28 cellular contexts compared by ENCODE assay signal in genomic region chr6:44967481-44967880, GRCh38.
DNase-seq lines count a peak whose midpoint lies in the region; ATAC-seq, FAIRE-seq and TF ChIP-seq lines count a peak whose summit lies in the region.
"Had no signal": no experiment of that assay in that cellular context is flagged by ENCODE, and none has a peak within 500 bp of the region (broad histone marks: within the 10 kb centered on the region; RNA-seq: fewer than 3 reads in every experiment).

No MANE protein-coding gene starts in this region.

- H2AFZ ChIP-seq in astrocyte (ENCODE audit: low read depth, low read length), result no peak overlapping the region

- peaks cover 37% of the 10 kb centered on the region for H3K4me1 Mint-ChIP-seq in activated CD8-positive, alpha-beta T cell treated with anti-CD3 and anti-CD28 coated beads for 36 hours (ENCODE audit: low read depth)
- H3K4me1 Mint-ChIP-seq in activated CD8-positive, alpha-beta T cell treated with anti-CD3 and anti-CD28 coated beads, Interleukin-2, amount 10 ng/mL, durations not matched to agents 7 days and 5 days (ENCODE audit: low read depth), result peaks cover 15% of the 10 kb centered on the region
- H3K4me1 Mint-ChIP-seq in HFFc6 (ENCODE audit: low read depth) (peaks cover 21% of the 10 kb centered on the region), astrocyte (ENCODE audit: low read depth, unreplicated experiment) (peaks cover 25% of the 10 kb centered on the region)

- H3K27me3 Mint-ChIP-seq in activated CD8-positive, alpha-beta T cell treated with anti-CD3 and anti-CD28 coated beads for 36 hours, result no peaks in the 10 kb centered on the region
- no peaks in the 10 kb centered on the region for H3K27me3 Mint-ChIP-seq in activated CD8-positive, alpha-beta T cell treated with anti-CD3 and anti-CD28 coated beads, Interleukin-2, amount 10 ng/mL, durations not matched to agents 7 days and 5 days (ENCODE audit: low read depth)
- H3K27me3 Mint-ChIP-seq in HFFc6 (ENCODE audit: insufficient read depth) (peaks cover 2% of the 10 kb centered on the region; the same call in 1 of the 2 replicates), astrocyte (ENCODE audit: low read depth, unreplicated experiment) (no peaks in the 10 kb centered on the region)
- H3K27me3 Mint-ChIP-seq: naive thymus-derived CD4-positive, alpha-beta T cell had no signal

- no peaks in the 10 kb centered on the region for H3K27me3 ChIP-seq in astrocyte (ENCODE audit: insufficient read depth, low read length)
- H3K27me3 ChIP-seq: breast epithelium, spleen, transverse colon had no signal

- intact Hi-C loops in activated CD8-positive, alpha-beta T cell treated with anti-CD3 and anti-CD28 coated beads for 36 hours (cut with micrococcal nuclease), result no loop called here

- H3K79me2 ChIP-seq in astrocyte (ENCODE audit: insufficient read depth, low read length), result no peaks in the 10 kb centered on the region

- H3K9me3 ChIP-seq in astrocyte (ENCODE audit: insufficient read depth, low read depth, low read length), result peaks cover 3% of the 10 kb centered on the region
- H3K9me3 ChIP-seq: breast epithelium, transverse colon had no signal

- H3K4me3 ChIP-seq in astrocyte (ENCODE audit: insufficient read depth, low read depth, low read length) (no peak overlapping the region), fibroblast of pulmonary artery (replicated peaks; ENCODE audit: low read depth, low read length) (no peak overlapping the region)
- H3K4me3 ChIP-seq: breast epithelium, spleen, transverse colon had no signal

- peak; percentile 24 for ATAC-seq in activated CD8-positive, alpha-beta T cell treated with anti-CD3 and anti-CD28 coated beads for 36 hours
- no peak for ATAC-seq in activated CD8-positive, alpha-beta T cell treated with anti-CD3 and anti-CD28 coated beads, Interleukin-2, amount 10 ng/mL, durations not matched to agents 7 days and 5 days
- ATAC-seq in HG03457 (IDR thresholded peaks at IDR 0.05; ENCODE audit: unreplicated experiment) (no peak), HG02610 (IDR thresholded peaks at IDR 0.05; ENCODE audit: unreplicated experiment) (no peak)
- ATAC-seq: naive thymus-derived CD4-positive, alpha-beta T cell had no signal

- H3K4me3 Mint-ChIP-seq in activated CD8-positive, alpha-beta T cell treated with anti-CD3 and anti-CD28 coated beads for 36 hours, result no peak overlapping the region
- H3K4me3 Mint-ChIP-seq in activated CD8-positive, alpha-beta T cell treated with anti-CD3 and anti-CD28 coated beads, Interleukin-2, amount 10 ng/mL, durations not matched to agents 7 days and 5 days, result no peak overlapping the region
- H3K4me3 Mint-ChIP-seq in HFFc6 (no peak overlapping the region), astrocyte (ENCODE audit: unreplicated experiment) (no peak overlapping the region)
- H3K4me3 Mint-ChIP-seq: activated T-cell treated with anti-CD3 and anti-CD28 coated beads, Interleukin-2, amount 50 U/mL, for 72 hours had no signal

- no peak for TF ChIP-seq CTCF in activated CD8-positive, alpha-beta T cell treated with anti-CD3 and anti-CD28 coated beads for 36 hours (IDR thresholded peaks at IDR 0.05)
- TF ChIP-seq CTCF in HFFc6 (IDR thresholded peaks at IDR 0.05) (no peak), astrocyte (IDR thresholded peaks at IDR 0.05; ENCODE audit: insufficient read depth, low read depth, low read length) (no peak), fibroblast of pulmonary artery (IDR thresholded peaks at IDR 0.05; ENCODE audit: low read length, missing control alignments) (no peak)

- no peaks in the 10 kb centered on the region for H4K20me1 ChIP-seq in astrocyte (ENCODE audit: insufficient read depth, low read length)

- no peak for FAIRE-seq in astrocyte (lab: Jason Lieb, UNC)
- FAIRE-seq: A204.1, GM12892, GM19239, kidney had no signal

- H3K27ac Mint-ChIP-seq in activated CD8-positive, alpha-beta T cell treated with anti-CD3 and anti-CD28 coated beads for 36 hours, result no peak overlapping the region
- no peak overlapping the region for H3K27ac Mint-ChIP-seq in activated CD8-positive, alpha-beta T cell treated with anti-CD3 and anti-CD28 coated beads, Interleukin-2, amount 10 ng/mL, durations not matched to agents 7 days and 5 days
- H3K27ac Mint-ChIP-seq in HFFc6, result no peak overlapping the region
- H3K27ac Mint-ChIP-seq in astrocyte (ENCODE audit: unreplicated experiment), result no peak overlapping the region
- H3K27ac Mint-ChIP-seq: activated T-cell treated with anti-CD3 and anti-CD28 coated beads, Interleukin-2, amount 50 U/mL, for 72 hours had no signal

- no peaks in the 10 kb centered on the region for H3K36me3 ChIP-seq in astrocyte (ENCODE audit: insufficient read depth, low read length)
- H3K36me3 ChIP-seq: spleen, transverse colon had no signal

- no peak overlapping the region for H3K4me2 ChIP-seq in astrocyte (ENCODE audit: low read length)

- peaks cover 7% of the 10 kb centered on the region for H3K9me3 Mint-ChIP-seq in activated CD8-positive, alpha-beta T cell treated with anti-CD3 and anti-CD28 coated beads for 36 hours
- peaks cover 9% of the 10 kb centered on the region for H3K9me3 Mint-ChIP-seq in activated CD8-positive, alpha-beta T cell treated with anti-CD3 and anti-CD28 coated beads, Interleukin-2, amount 10 ng/mL, durations not matched to agents 7 days and 5 days (ENCODE audit: insufficient read depth)
- peaks cover 13% of the 10 kb centered on the region for H3K9me3 Mint-ChIP-seq in HFFc6
- peaks cover 4% of the 10 kb centered on the region for H3K9me3 Mint-ChIP-seq in astrocyte (ENCODE audit: unreplicated experiment)

- H3K4me1 ChIP-seq in astrocyte (ENCODE audit: insufficient read depth, low read length), result peaks cover 9% of the 10 kb centered on the region
- H3K4me1 ChIP-seq: breast epithelium, spleen, transverse colon had no signal

- no peak overlapping the region for H3K27ac ChIP-seq in astrocyte (ENCODE audit: low read depth, low read length)
- H3K27ac ChIP-seq: breast epithelium, spleen, transverse colon had no signal

- no peak for DNase-seq in activated CD8-positive, alpha-beta T cell treated with anti-CD3 and anti-CD28 coated beads for 36 hours
- DNase-seq in activated CD8-positive, alpha-beta T cell treated with anti-CD3 and anti-CD28 coated beads, Interleukin-2, amount 10 ng/mL, durations not matched to agents 7 days and 5 days, result no peak
- DNase-seq in HFFc6 (peak; percentile 2), astrocyte (ENCODE audit: low read depth) (peak; percentile 16), fibroblast of pulmonary artery (ENCODE audit: low read depth) (peak; percentile 16), anterior cingulate cortex (lab: John Stamatoyannopoulos, UW) (no peak)
- DNase-seq: activated naive CD4-positive, alpha-beta T cell treated with anti-CD3 and anti-CD28 coated beads, Interleukin-2, amount 50 U/mL, for 16 hours; activated T-cell treated with anti-CD3 and anti-CD28 coated beads, Interleukin-2, amount 50 U/mL, for 72 hours; DMS79 treated with DMSO at 0.1 percent for 48 hours; Karpas-422; kidney; mesendoderm; naive thymus-derived CD4-positive, alpha-beta T cell; NCI-H1048; NCI-H187 treated with DMSO at 0.1 percent for 48 hours; NCI-H2227 treated with DMSO at 0.1 percent for 48 hours; NCI-H774; occipital lobe; spleen; stimulated activated CD4-positive, alpha-beta T cell treated with anti-CD3 and anti-CD28 coated beads, Interleukin-4, amount 100 ng/mL, for 1 hour; stimulated activated naive CD4-positive, alpha-beta T cell treated with Interleukin-2 at 50 U/mL for 16 hours; transverse colon had no signal

- CTCF ChIA-PET in activated CD8-positive, alpha-beta T cell treated with anti-CD3 and anti-CD28 coated beads for 36 hours (lab: Charles Lee), result interaction anchor here (1.1 kb wide), 1 partner anchor 9 kb away, joined by 4 read pairs; no protein-coding TSS in a partner anchor
- CTCF ChIA-PET in activated CD8-positive, alpha-beta T cell treated with anti-CD3 and anti-CD28 coated beads, Interleukin-2, amount 10 ng/mL, durations not matched to agents 7 days and 5 days (lab: Charles Lee), result no interaction called here

- POLR2A ChIA-PET in activated CD8-positive, alpha-beta T cell treated with anti-CD3 and anti-CD28 coated beads for 36 hours (lab: Charles Lee), result interaction anchor here (1.2 kb wide), 1 partner anchor 8 kb away, joined by 3 read pairs; no protein-coding TSS in a partner anchor
- POLR2A ChIA-PET in activated CD8-positive, alpha-beta T cell treated with anti-CD3 and anti-CD28 coated beads, Interleukin-2, amount 10 ng/mL, durations not matched to agents 7 days and 5 days (lab: Charles Lee), result no interaction called here

- H3K9ac ChIP-seq in astrocyte (ENCODE audit: low read length), result no peak overlapping the region

- peaks cover 15% of the 10 kb centered on the region for H3K36me3 Mint-ChIP-seq in activated CD8-positive, alpha-beta T cell treated with anti-CD3 and anti-CD28 coated beads for 36 hours (ENCODE audit: low read depth)
- peaks cover 7% of the 10 kb centered on the region for H3K36me3 Mint-ChIP-seq in activated CD8-positive, alpha-beta T cell treated with anti-CD3 and anti-CD28 coated beads, Interleukin-2, amount 10 ng/mL, durations not matched to agents 7 days and 5 days (ENCODE audit: low read depth)
- peaks cover 12% of the 10 kb centered on the region for H3K36me3 Mint-ChIP-seq in HFFc6 (ENCODE audit: low read depth)
- H3K36me3 Mint-ChIP-seq in astrocyte (ENCODE audit: low read depth, unreplicated experiment), result peaks cover 3% of the 10 kb centered on the region

Comparison
In these comparisons a context has a peak if more than half of its experiments do, and no peak if none do; other contexts are left out.
1. DNase-seq: peak in HFFc6 (single experiment), astrocyte (single experiment) and fibroblast of pulmonary artery (single experiment); none in activated CD8-positive, alpha-beta T cell treated with anti-CD3 and anti-CD28 coated beads for 36 hours (single experiment), activated CD8-positive, alpha-beta T cell treated with anti-CD3 and anti-CD28 coated beads, Interleukin-2, amount 10 ng/mL, durations not matched to agents 7 days and 5 days (single experiment) and anterior cingulate cortex (0 of 58).